Comparison of ENCODE assay signal across 9 cellular contexts in genomic region chr14:77603654-77604270, GRCh38.
DNase-seq lines count a peak whose midpoint lies in the region; ATAC-seq and TF ChIP-seq lines count a peak whose summit lies in the region.
"Had no signal": no experiment of that assay in that cellular context is flagged by ENCODE, and none has a peak within 500 bp of the region (broad histone marks: within the 10 kb centered on the region; RNA-seq: fewer than 3 reads in every experiment).

No MANE protein-coding gene starts in this region.

- peak; percentile 21 to 29 for DNase-seq in activated T-cell treated with anti-CD3 and anti-CD28 coated beads, Interleukin-2, amount 50 U/mL, for 48 hours
- DNase-seq in activated T-cell treated with anti-CD3 and anti-CD28 coated beads for 4 hours (no peak), fibroblast of peridontal ligament (ENCODE audit: extremely low read depth) (peak; percentile 43), NOMO-1 treated with DMSO at 0.1 percent for 48 hours (lab: John Stamatoyannopoulos, UW; ENCODE audit: unreplicated experiment) (no peak)
- DNase-seq: activated CD4-positive, alpha-beta memory T cell treated with anti-CD3 and anti-CD28 coated beads for 36 hours had no signal

- peaks cover 4% of the 10 kb centered on the region for H3K9me3 Mint-ChIP-seq in stimulated activated memory B cell treated with anti-CD40 and anti-IgM and Interleukin-4, amounts not matched to agents 10 μg/mL and 1 μg/mL and 100 μg/mL, for 72 hours
- H3K9me3 Mint-ChIP-seq: activated CD4-positive, alpha-beta memory T cell treated with anti-CD3 and anti-CD28 coated beads for 36 hours had no signal

- H3K27ac Mint-ChIP-seq in stimulated activated memory B cell treated with anti-CD40 and anti-IgM and Interleukin-4, amounts not matched to agents 10 μg/mL and 1 μg/mL and 100 μg/mL, for 72 hours: peak overlapping the region; percentile 51
- H3K27ac Mint-ChIP-seq: activated CD4-positive, alpha-beta memory T cell treated with anti-CD3 and anti-CD28 coated beads for 36 hours had no signal

- no peak overlapping the region for H3K4me3 ChIP-seq in OCI-LY3 (ENCODE audit: low read length)

- no peak overlapping the region for H2AFZ ChIP-seq in OCI-LY3 (ENCODE audit: low read depth, low read length)

- ATAC-seq in stimulated activated memory B cell treated with anti-CD40 and anti-IgM and Interleukin-4, amounts not matched to agents 10 μg/mL and 1 μg/mL and 100 μg/mL, for 72 hours: no peak
- no peak for ATAC-seq in HG03521 (IDR thresholded peaks at IDR 0.05; ENCODE audit: unreplicated experiment)
- ATAC-seq in HG02610 (IDR thresholded peaks at IDR 0.05; ENCODE audit: unreplicated experiment): no peak

- peaks cover 56% of the 10 kb centered on the region for H3K4me1 Mint-ChIP-seq in stimulated activated memory B cell treated with anti-CD40 and anti-IgM and Interleukin-4, amounts not matched to agents 10 μg/mL and 1 μg/mL and 100 μg/mL, for 72 hours

- peaks cover 27% of the 10 kb centered on the region for H3K79me2 ChIP-seq in OCI-LY3 (ENCODE audit: low read length)

- H3K9ac ChIP-seq in OCI-LY3 (ENCODE audit: low read length): no peak overlapping the region

- peaks cover 4% of the 10 kb centered on the region for H4K20me1 ChIP-seq in OCI-LY3 (ENCODE audit: insufficient read depth, low read length)

- no peak overlapping the region for H3K27ac ChIP-seq in OCI-LY3 (ENCODE audit: low read length)

- TF ChIP-seq CTCF in OCI-LY3 (IDR thresholded peaks at IDR 0.05; ENCODE audit: low read depth, low read length): peak; percentile 26

- H3K27me3 ChIP-seq in OCI-LY3 (ENCODE audit: low read depth, low read length): no peaks in the 10 kb centered on the region

- peaks cover 7% of the 10 kb centered on the region for H3K36me3 Mint-ChIP-seq in stimulated activated memory B cell treated with anti-CD40 and anti-IgM and Interleukin-4, amounts not matched to agents 10 μg/mL and 1 μg/mL and 100 μg/mL, for 72 hours

- no peaks in the 10 kb centered on the region for H3K9me3 ChIP-seq in OCI-LY3 (ENCODE audit: insufficient read depth, low read length)

- no peak overlapping the region for H3K4me3 Mint-ChIP-seq in stimulated activated memory B cell treated with anti-CD40 and anti-IgM and Interleukin-4, amounts not matched to agents 10 μg/mL and 1 μg/mL and 100 μg/mL, for 72 hours
- H3K4me3 Mint-ChIP-seq: activated CD4-positive, alpha-beta memory T cell treated with anti-CD3 and anti-CD28 coated beads for 36 hours had no signal

- H3K4me1 ChIP-seq in OCI-LY3 (ENCODE audit: low read length): peaks cover 3% of the 10 kb centered on the region; the same call in 1 of the 2 replicates

- no peaks in the 10 kb centered on the region for H3K36me3 ChIP-seq in OCI-LY3 (replicated peaks; ENCODE audit: low read depth, low read length)

- H3K4me2 ChIP-seq in OCI-LY3 (ENCODE audit: low read length): no peak overlapping the region

- H3K27me3 Mint-ChIP-seq in stimulated activated memory B cell treated with anti-CD40 and anti-IgM and Interleukin-4, amounts not matched to agents 10 μg/mL and 1 μg/mL and 100 μg/mL, for 72 hours: no peaks in the 10 kb centered on the region
- H3K27me3 Mint-ChIP-seq: activated CD4-positive, alpha-beta memory T cell treated with anti-CD3 and anti-CD28 coated beads for 36 hours had no signal

Comparison
In these comparisons a context has a peak if more than half of its experiments do, and no peak if none do; other contexts are left out.
1. DNase-seq: peak in activated T-cell treated with anti-CD3 and anti-CD28 coated beads, Interleukin-2, amount 50 U/mL, for 48 hours (2 of 2) and fibroblast of peridontal ligament (single experiment); none in activated T-cell treated with anti-CD3 and anti-CD28 coated beads for 4 hours (single experiment) and NOMO-1 treated with DMSO at 0.1 percent for 48 hours (single experiment).